Comparison of ENCODE assay signal across 19 cellular contexts in the genomic region with DNA sequence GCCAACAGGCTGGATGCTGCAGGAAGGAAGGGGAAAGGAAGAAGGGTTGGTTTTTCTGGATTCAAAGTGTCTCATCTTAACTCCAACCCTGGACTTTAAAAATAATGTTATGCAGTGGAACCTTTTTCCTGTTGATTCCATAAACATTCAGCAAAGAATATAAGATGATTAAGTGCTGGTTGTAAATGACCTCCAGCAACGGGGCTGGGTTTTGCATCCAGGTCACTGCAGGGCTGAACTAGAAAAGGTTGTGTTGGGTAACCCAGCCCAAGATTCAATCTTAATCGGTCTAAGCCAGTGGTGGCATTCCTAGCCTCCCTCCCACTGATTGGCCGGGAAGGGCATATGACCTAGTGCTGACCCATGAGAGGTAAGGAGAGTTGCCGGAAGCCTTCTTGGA.
"Had no signal": no experiment of that assay in that cellular context is flagged by ENCODE, and none has a peak within 500 bp of the region (broad histone marks: within the 10 kb centered on the region; RNA-seq: fewer than 3 reads in every experiment).

No MANE protein-coding gene starts in this region.

- DNase-seq: activated CD4-positive, alpha-beta T cell treated with anti-CD3 and anti-CD28 coated beads, Interleukin-2, amount 50 U/mL, for 4 hours; activated CD4-positive, CD25-positive, alpha-beta regulatory T cell treated with anti-CD3 and anti-CD28 coated beads, Interleukin-2, amount 50 U/mL, for 72 hours; activated CD8-positive, alpha-beta memory T cell treated with anti-CD3 and anti-CD28 coated beads, Interleukin-2, amount 10 ng/mL, durations not matched to agents 7 days and 5 days; activated effector memory CD4-positive, alpha-beta T cell treated with anti-CD3 and anti-CD28 coated beads, Interleukin-2, amount 50 U/mL, for 16 hours; activated T-cell treated with anti-CD3 and anti-CD28 coated beads, Interleukin-2, amount 50 U/mL, for 24 hours; amygdala; brain microvascular endothelial cell; cerebellar nuclear complex; hypothalamus; immature natural killer cell; mucosa of descending colon; naive thymus-derived CD8-positive, alpha-beta T cell; stimulated activated CD4-positive, alpha-beta T cell treated with anti-CD3 and anti-CD28 coated beads, Interleukin-15, amount 100 ng/mL, for 24 hours; T-helper 17 cell; uterus had no signal

- H3K4me1 ChIP-seq: uterus had no signal

- H3K36me3 ChIP-seq: brain microvascular endothelial cell, ovary, uterus had no signal

- H3K27ac Mint-ChIP-seq: activated CD8-positive, alpha-beta memory T cell treated with anti-CD3 and anti-CD28 coated beads, Interleukin-2, amount 10 ng/mL, durations not matched to agents 7 days and 5 days; activated naive CD8-positive, alpha-beta T cell had no signal

- H3K27me3 ChIP-seq: brain microvascular endothelial cell, ovary, uterus had no signal

- ATAC-seq: activated CD8-positive, alpha-beta memory T cell treated with anti-CD3 and anti-CD28 coated beads, Interleukin-2, amount 10 ng/mL, durations not matched to agents 7 days and 5 days; mucosa of descending colon; naive thymus-derived CD8-positive, alpha-beta T cell; T-helper 17 cell had no signal

- H3K27ac ChIP-seq: brain microvascular endothelial cell, ovary, uterus had no signal

- H3K9me3 Mint-ChIP-seq: activated T-cell treated with anti-CD3 and anti-CD28 coated beads, Interleukin-2, amount 50 U/mL, for 24 hours; dendritic cell treated with granulocyte-macrophage colony-stimulating factor and Interleukin-4, amounts not matched to agents 40 ng/mL and 50 ng/mL, for 4 days; immature natural killer cell; naive thymus-derived CD8-positive, alpha-beta T cell had no signal

- H3K27me3 Mint-ChIP-seq: activated CD8-positive, alpha-beta memory T cell treated with anti-CD3 and anti-CD28 coated beads, Interleukin-2, amount 10 ng/mL, durations not matched to agents 7 days and 5 days; activated naive CD8-positive, alpha-beta T cell; activated T-cell treated with anti-CD3 and anti-CD28 coated beads, Interleukin-2, amount 50 U/mL, for 24 hours; dendritic cell treated with granulocyte-macrophage colony-stimulating factor and Interleukin-4, amounts not matched to agents 40 ng/mL and 50 ng/mL, for 4 days had no signal

- H3K36me3 Mint-ChIP-seq: activated CD8-positive, alpha-beta memory T cell treated with anti-CD3 and anti-CD28 coated beads, Interleukin-2, amount 10 ng/mL, durations not matched to agents 7 days and 5 days; activated naive CD8-positive, alpha-beta T cell; immature natural killer cell; naive thymus-derived CD8-positive, alpha-beta T cell had no signal

- H3K9me3 ChIP-seq: mucosa of descending colon, ovary, uterus had no signal

- H3K4me3 ChIP-seq: lung, mucosa of descending colon, ovary, uterus had no signal
